ENCODE assay signal across 20 cellular contexts in the genomic region with DNA sequence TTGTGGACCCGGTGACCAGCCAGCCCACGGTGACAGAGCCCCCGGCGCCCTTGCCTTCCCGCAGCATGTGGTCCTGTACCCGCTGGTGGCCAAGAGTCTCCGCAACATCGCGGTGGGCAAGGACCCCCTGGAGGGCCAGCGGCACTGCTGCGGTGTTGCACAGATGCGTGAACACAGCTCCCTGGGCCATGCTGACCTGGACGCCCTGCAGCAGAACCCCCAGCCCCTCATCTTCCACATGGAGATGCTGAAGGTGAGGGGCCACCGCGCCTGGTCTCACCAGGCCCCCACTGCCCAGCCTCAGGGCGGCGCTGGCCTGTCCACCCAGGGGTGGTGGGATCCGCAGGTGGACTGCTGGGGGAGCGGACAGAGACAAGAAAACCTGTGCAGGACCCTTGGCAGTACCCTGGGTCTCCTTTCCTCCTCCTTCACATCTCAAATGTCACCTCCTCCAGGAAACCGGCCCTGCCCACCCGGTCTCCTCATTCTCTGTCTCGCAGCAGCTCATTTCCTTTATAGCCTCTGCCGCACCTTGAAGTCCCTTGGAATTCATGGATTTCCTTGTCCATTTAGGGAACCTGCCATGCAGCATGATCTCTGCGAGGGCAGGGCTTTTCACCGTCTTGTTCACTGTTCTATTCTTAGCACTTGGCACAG. TPM values are rescaled to one million over a fixed set of nuclear protein-coding genes. Genes with fewer than 3 reads are reported as not detected.
A peak's percentile ranks its signal among the peaks of the same experiment; 100 is the strongest.
DNase-seq lines count a peak whose midpoint lies in the region; ATAC-seq and TF ChIP-seq lines count a peak whose summit lies in the region.
"Had no signal": no experiment of that assay in that cellular context is flagged by ENCODE, and none has a peak within 500 bp of the region (broad histone marks: within the 10 kb centered on the region; RNA-seq: fewer than 3 reads in every experiment).

No MANE protein-coding gene starts in this region.

- H3F3A ChIP-seq in OCI-LY1 (ENCODE audit: insufficient read depth, low read length) = 0 out of 2 replicates have a peak, but pooled peaks cover 2% of the 10 kb centered on the region

- no peak overlapping the region for H2BK120ac ChIP-seq in neuronal stem cell (ENCODE audit: low read depth, low read length)

- WGBS in neuronal stem cell (ENCODE audit: extremely low coverage in 2 of 2, insufficient read length in 2 of 2, insufficient replicate concordance in 1 of 2), 2 donors = no CpG with 5 or more reads among the region's 25 CpGs

- peak overlapping the region; percentile 65 for H3K23ac ChIP-seq in neuronal stem cell (ENCODE audit: low read depth, low read length, poor library complexity)

- H3K4ac ChIP-seq in neuronal stem cell (ENCODE audit: low read length) = peak overlapping the region; percentile 66

- H3K4me3 ChIP-seq in OCI-LY1 (ENCODE audit: low read depth, low read length, poor library complexity, severe bottlenecking) (no peak overlapping the region), colonic mucosa (no peak overlapping the region), neuronal stem cell (ENCODE audit: low read length in 2 of 2) (no peak overlapping the region), tibial artery (no peak overlapping the region)
- H3K4me3 ChIP-seq: heart right ventricle had no signal

- H3K27me3 Mint-ChIP-seq in activated CD4-positive, alpha-beta T cell treated with anti-CD3 and anti-CD28 coated beads, Interleukin-2, amount 10 ng/mL, durations not matched to agents 7 days and 5 days = no peaks in the 10 kb centered on the region
- H3K27me3 Mint-ChIP-seq: brain, IgD-negative memory B cell had no signal

- peaks cover 45% of the 10 kb centered on the region for H3K4me1 Mint-ChIP-seq in activated CD4-positive, alpha-beta T cell treated with anti-CD3 and anti-CD28 coated beads, Interleukin-2, amount 10 ng/mL, durations not matched to agents 7 days and 5 days

- H3K14ac ChIP-seq in neuronal stem cell (ENCODE audit: low read length) = peak overlapping the region; percentile 21

- intact Hi-C loops in colonic mucosa (cut with DNase I) = no loop called here
- intact Hi-C loops in tibial artery (cut with DNase I; ENCODE audit: low total_unique reads) = no loop called here

- no peak for ATAC-seq in HG03354 (IDR thresholded peaks at IDR 0.05; ENCODE audit: poor library complexity, severe bottlenecking, unreplicated experiment)
- ATAC-seq: heart right ventricle, Panc1 had no signal

- peak overlapping the region; percentile 41 for H3K27ac Mint-ChIP-seq in activated CD4-positive, alpha-beta T cell treated with anti-CD3 and anti-CD28 coated beads, Interleukin-2, amount 10 ng/mL, durations not matched to agents 7 days and 5 days

- H3K79me2 ChIP-seq in OCI-LY1 (ENCODE audit: insufficient read depth, low read length) = no peaks in the 10 kb centered on the region
- H3K79me2 ChIP-seq: parathyroid adenoma had no signal

- H3K4me2 ChIP-seq in OCI-LY1 (ENCODE audit: low read length) (no peak overlapping the region), neuronal stem cell (ENCODE audit: insufficient read depth, low read length, poor library complexity, severe bottlenecking) (no peak overlapping the region)

- H3K4me3 Mint-ChIP-seq in activated CD4-positive, alpha-beta T cell treated with anti-CD3 and anti-CD28 coated beads, Interleukin-2, amount 10 ng/mL, durations not matched to agents 7 days and 5 days = no peak overlapping the region
- H3K4me3 Mint-ChIP-seq: brain had no signal

- no peak for TF ChIP-seq CTCF in OCI-LY1 (IDR thresholded peaks at IDR 0.05; ENCODE audit: low read length)
- no peak for TF ChIP-seq CTCF in colonic mucosa (IDR thresholded peaks at IDR 0.05)
- TF ChIP-seq CTCF in tibial artery (IDR thresholded peaks at IDR 0.05) = no peak

- H3K27me3 ChIP-seq in OCI-LY1 (ENCODE audit: insufficient read depth, low read length) (no peaks in the 10 kb centered on the region), colonic mucosa (no peaks in the 10 kb centered on the region), neuronal stem cell (ENCODE audit: control insufficient read depth in 3 of 3, insufficient read depth in 3 of 3, low read depth in 1 of 3, low read length in 3 of 3) (no peaks in the 10 kb centered on the region), tibial artery (no peaks in the 10 kb centered on the region)
- H3K27me3 ChIP-seq: heart right ventricle had no signal

- H3K9ac ChIP-seq in OCI-LY1 (ENCODE audit: low read length) = no peak overlapping the region
- peak overlapping the region in 1 of 2 donors; percentile 59 for H3K9ac ChIP-seq in colonic mucosa (ENCODE audit: low read depth in 2 of 2, low read length in 2 of 2)
- peak overlapping the region; percentile 60 for H3K9ac ChIP-seq in neuronal stem cell (ENCODE audit: low read depth, low read length, poor library complexity)
- H3K9ac ChIP-seq: parathyroid adenoma had no signal

- no peak for DNase-seq in activated CD4-positive, alpha-beta T cell treated with anti-CD3 and anti-CD28 coated beads, Interleukin-2, amount 10 ng/mL, durations not matched to agents 7 days and 5 days
- DNase-seq in activated CD4-positive, alpha-beta T cell treated with anti-CD3 and anti-CD28 coated beads, Interleukin-2, amount 50 U/mL, for 1 hour = no peak
- DNase-seq in colonic mucosa (peak; percentile 41), neuronal stem cell (ENCODE audit: low spot score) (no peak), tibial artery (no peak), SHP77 treated with DMSO at 0.1 percent for 48 hours (lab: John Stamatoyannopoulos, UW) (no peak)
- DNase-seq: heart right ventricle, midbrain, NCI-H748 treated with DMSO at 0.1 percent for 48 hours had no signal

- H3K9me2 ChIP-seq in OCI-LY1 (ENCODE audit: low read depth, low read length) = no peaks in the 10 kb centered on the region

- no peak overlapping the region for H2AK5ac ChIP-seq in neuronal stem cell (ENCODE audit: low read depth, low read length)

- no peak overlapping the region for H2BK15ac ChIP-seq in neuronal stem cell (ENCODE audit: low read length)

- peaks cover 55% of the 10 kb centered on the region for H3K36me3 Mint-ChIP-seq in activated CD4-positive, alpha-beta T cell treated with anti-CD3 and anti-CD28 coated beads, Interleukin-2, amount 10 ng/mL, durations not matched to agents 7 days and 5 days (ENCODE audit: low read depth)

- H3K27ac ChIP-seq in OCI-LY1 (ENCODE audit: low read depth, low read length, poor library complexity, severe bottlenecking) (peak overlapping the region; percentile 33), colonic mucosa (no peak overlapping the region), neuronal stem cell (replicated peaks; ENCODE audit: low read length) (no peak overlapping the region), tibial artery (no peak overlapping the region)
- H3K27ac ChIP-seq: heart right ventricle, parathyroid adenoma had no signal

- peak overlapping the region; percentile 48 for H3K18ac ChIP-seq in neuronal stem cell (ENCODE audit: low read length)

- POLR2A ChIA-PET in activated CD4-positive, alpha-beta T cell treated with anti-CD3 and anti-CD28 coated beads, Interleukin-2, amount 10 ng/mL, durations not matched to agents 7 days and 5 days (lab: Charles Lee) = no interaction called here

- peaks cover 13% of the 10 kb centered on the region for H3K79me1 ChIP-seq in neuronal stem cell (ENCODE audit: low read depth, low read length)

- no peaks in the 10 kb centered on the region for H3K9me3 Mint-ChIP-seq in activated CD4-positive, alpha-beta T cell treated with anti-CD3 and anti-CD28 coated beads, Interleukin-2, amount 10 ng/mL, durations not matched to agents 7 days and 5 days
- H3K9me3 Mint-ChIP-seq: brain, IgD-negative memory B cell had no signal

- CTCF ChIA-PET in activated CD4-positive, alpha-beta T cell treated with anti-CD3 and anti-CD28 coated beads, Interleukin-2, amount 10 ng/mL, durations not matched to agents 7 days and 5 days (lab: Charles Lee) = interaction anchor here (1.1 to 1.9 kb wide), 3 partner anchors 16 to 85 kb away, joined by 3 to 7 read pairs (median 5); a partner anchor contains a TSS

- H3K9me3 ChIP-seq in OCI-LY1 (ENCODE audit: low read length) (no peaks in the 10 kb centered on the region), colonic mucosa (no peaks in the 10 kb centered on the region), neuronal stem cell (replicated peaks in 1 of 2; ENCODE audit: control insufficient read depth in 2 of 2, insufficient read depth in 1 of 2, low read depth in 1 of 2, low read length in 2 of 2) (no peaks in the 10 kb centered on the region), tibial artery (no peaks in the 10 kb centered on the region)
- H3K9me3 ChIP-seq: heart right ventricle had no signal

- H3K36me3 ChIP-seq in OCI-LY1 (ENCODE audit: insufficient read depth, low read length) (peaks cover 59% of the 10 kb centered on the region; the same call in 1 of the 2 replicates), colonic mucosa (peaks cover 13% of the 10 kb centered on the region), neuronal stem cell (replicated peaks in 1 of 2; ENCODE audit: control insufficient read depth in 2 of 2, insufficient read depth in 2 of 2, low read length in 2 of 2) (peaks cover 40 to 76% of the 10 kb centered on the region in 2 donors), tibial artery (peaks cover 32 to 80% (median 72%) of the 10 kb centered on the region in 3 donors)

- peak overlapping the region; percentile 41 for H2BK12ac ChIP-seq in neuronal stem cell (ENCODE audit: low read length)

- H2AFZ ChIP-seq in OCI-LY1 (ENCODE audit: low read length) (no peak overlapping the region), neuronal stem cell (ENCODE audit: low read length) (no peak overlapping the region)
- H2AFZ ChIP-seq: parathyroid adenoma had no signal

- no peak overlapping the region for H4K91ac ChIP-seq in neuronal stem cell (ENCODE audit: low read depth, low read length, poor library complexity)

- H4K20me1 ChIP-seq in OCI-LY1 (ENCODE audit: insufficient read depth, low read length) = no peaks in the 10 kb centered on the region

- no peak overlapping the region for H2BK5ac ChIP-seq in neuronal stem cell (ENCODE audit: low read length)

- no peak overlapping the region for H4K8ac ChIP-seq in neuronal stem cell (ENCODE audit: low read depth, low read length)

- peaks cover 33% of the 10 kb centered on the region for H3K4me1 ChIP-seq in OCI-LY1 (ENCODE audit: insufficient read depth, low read length, severe bottlenecking)
- no peaks in the 10 kb centered on the region for H3K4me1 ChIP-seq in colonic mucosa
- no peaks in the 10 kb centered on the region for H3K4me1 ChIP-seq in neuronal stem cell (ENCODE audit: control insufficient read depth in 2 of 2, insufficient read depth in 1 of 2, low read depth in 1 of 2, low read length in 2 of 2)
- H3K4me1 ChIP-seq in tibial artery = peaks cover 0 to 15% (median 5%) of the 10 kb centered on the region in 4 donors
- H3K4me1 ChIP-seq: parathyroid adenoma had no signal

RNA-seq across cellular contexts. Expression of a gene that starts 6.5 kb away (rescaled TPM):
- 100 to 1,000 TPM; 149 to 164 TPM for total RNA-seq in activated CD4-positive, alpha-beta T cell treated with anti-CD3 and anti-CD28 coated beads, Interleukin-2, amount 10 ng/mL, durations not matched to agents 7 days and 5 days
- total RNA-seq in colonic mucosa = 10 to 100 TPM; 45.3 to 57.9 TPM
- polyA plus RNA-seq in neuronal stem cell (2013, experiment 1 of 2) = 39.8 TPM
- 38.5 TPM for polyA plus RNA-seq in neuronal stem cell (2013, experiment 2 of 2)

RNA-seq across cellular contexts. Expression of a gene that starts 15.8 kb away (rescaled TPM):
- total RNA-seq in activated CD4-positive, alpha-beta T cell treated with anti-CD3 and anti-CD28 coated beads, Interleukin-2, amount 10 ng/mL, durations not matched to agents 7 days and 5 days = 100 to 1,000 TPM; 100 to 110 TPM
- 10 to 100 TPM; 89.3 to 91.4 TPM for total RNA-seq in colonic mucosa
- polyA plus RNA-seq in neuronal stem cell (2013, experiment 1 of 2) = 54.3 TPM
- 53.2 TPM for polyA plus RNA-seq in neuronal stem cell (2013, experiment 2 of 2)

RNA-seq across cellular contexts. Expression of a gene that starts 18.6 kb away (rescaled TPM):
- total RNA-seq in activated CD4-positive, alpha-beta T cell treated with anti-CD3 and anti-CD28 coated beads, Interleukin-2, amount 10 ng/mL, durations not matched to agents 7 days and 5 days = 100 to 1,000 TPM; 117 to 126 TPM
- total RNA-seq in colonic mucosa = 100 to 1,000 TPM in 1 of 2 donors, 10 to 100 TPM in 1; 91.6 to 142 TPM
- 32.9 TPM for polyA plus RNA-seq in neuronal stem cell (2013, experiment 1 of 2)
- polyA plus RNA-seq in neuronal stem cell (2013, experiment 2 of 2) = 30.1 TPM

RNA-seq across cellular contexts. Expression of a gene that starts 20.3 kb away (rescaled TPM):
- total RNA-seq in activated CD4-positive, alpha-beta T cell treated with anti-CD3 and anti-CD28 coated beads, Interleukin-2, amount 10 ng/mL, durations not matched to agents 7 days and 5 days = 10 to 100 TPM; 42.2 to 47.2 TPM
- 10 to 100 TPM; 50.1 to 59.5 TPM for total RNA-seq in colonic mucosa
- 76.5 TPM for polyA plus RNA-seq in neuronal stem cell (2013, experiment 1 of 2)
- 73.2 TPM for polyA plus RNA-seq in neuronal stem cell (2013, experiment 2 of 2)

RNA-seq across cellular contexts. Expression of a gene that starts 33.9 kb away (rescaled TPM):
- total RNA-seq in activated CD4-positive, alpha-beta T cell treated with anti-CD3 and anti-CD28 coated beads, Interleukin-2, amount 10 ng/mL, durations not matched to agents 7 days and 5 days = not detected
- not detected for total RNA-seq in colonic mucosa
- not detected for polyA plus RNA-seq in neuronal stem cell (2013, experiment 1 of 2)
- not detected for polyA plus RNA-seq in neuronal stem cell (2013, experiment 2 of 2)
- total RNA-seq: A673, fibroblast of lung, G401, heart right ventricle, skeletal muscle tissue, urinary bladder had no signal
- polyA plus RNA-seq: fibroblast of lung, heart right ventricle, IgD-negative memory B cell, urinary bladder had no signal
